In genomic region chr11:616320-617220, GRCh38 we compare ENCODE assay signal across 1 cellular context.
TF ChIP-seq lines count a peak whose summit lies in the region.

No MANE protein-coding gene starts in this region.

TF ChIP-seq in HepG2, 621 proteins besides CTCF, POLR2A, EP300 and RAD21:
- TF ChIP-seq, protein P1, sequence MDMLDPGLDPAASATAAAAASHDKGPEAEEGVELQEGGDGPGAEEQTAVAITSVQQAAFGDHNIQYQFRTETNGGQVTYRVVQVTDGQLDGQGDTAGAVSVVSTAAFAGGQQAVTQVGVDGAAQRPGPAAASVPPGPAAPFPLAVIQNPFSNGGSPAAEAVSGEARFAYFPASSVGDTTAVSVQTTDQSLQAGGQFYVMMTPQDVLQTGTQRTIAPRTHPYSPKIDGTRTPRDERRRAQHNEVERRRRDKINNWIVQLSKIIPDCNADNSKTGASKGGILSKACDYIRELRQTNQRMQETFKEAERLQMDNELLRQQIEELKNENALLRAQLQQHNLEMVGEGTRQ (IDR thresholded peaks at IDR 0.05; ENCODE audit: low read depth, low read length), result no peak
- TF ChIP-seq, protein P1 (CRISPR knock-in tag; IDR thresholded peaks at IDR 0.05; ENCODE audit: borderline replicate concordance), result no peak
- peak; percentile 74 for TF ChIP-seq AGO2 (optimal IDR thresholded peaks at IDR 0.05; ENCODE audit: low read depth, low read length)
TF ChIP-seq in HepG2: peak in this region for 1.
